26 cellular contexts compared by ENCODE assay signal in genomic region chr1:212584092-212584886, GRCh38. TPM values are rescaled to one million over a fixed set of nuclear protein-coding genes. Genes with fewer than 3 reads are reported as not detected.
DNase-seq lines count a peak whose midpoint lies in the region; ATAC-seq, FAIRE-seq and TF ChIP-seq lines count a peak whose summit lies in the region.
"Had no signal": no experiment of that assay in that cellular context is flagged by ENCODE, and none has a peak within 500 bp of the region (broad histone marks: within the 10 kb centered on the region; RNA-seq: fewer than 3 reads in every experiment).

No MANE protein-coding gene starts in this region.

- no peaks in the 10 kb centered on the region for H3K9me3 ChIP-seq in trophoblast cell (ENCODE audit: insufficient read depth, low read depth, low read length)
- H3K9me3 ChIP-seq in right lobe of liver: no peaks in the 10 kb centered on the region
- H3K9me3 ChIP-seq: A549; BE2C; BLaER1 treated with 17β-estradiol and CSF1 and Interleukin-3, amounts not matched to agents 10 nM and 100 nM had no signal

- no peak for TF ChIP-seq CTCF in chondrocyte (IDR thresholded peaks at IDR 0.05)
- no peak for TF ChIP-seq CTCF in D721Med (IDR thresholded peaks at IDR 0.05; ENCODE audit: insufficient read depth, missing control alignments)
- no peak for TF ChIP-seq CTCF in right lobe of liver (IDR thresholded peaks at IDR 0.05)

- H2AK5ac ChIP-seq in trophoblast cell (ENCODE audit: low read length): no peak overlapping the region

- H3K27ac ChIP-seq in trophoblast cell (ENCODE audit: low read depth, low read length) (no peak overlapping the region), right lobe of liver (no peak overlapping the region)
- H3K27ac ChIP-seq: A549; BLaER1 treated with 17β-estradiol and CSF1 and Interleukin-3, amounts not matched to agents 10 nM and 100 nM; GM23248 had no signal

- H3K27me3 ChIP-seq in trophoblast cell (ENCODE audit: insufficient read depth, low read length) (no peaks in the 10 kb centered on the region), right lobe of liver (no peaks in the 10 kb centered on the region)
- H3K27me3 ChIP-seq: BE2C; BLaER1 treated with 17β-estradiol and CSF1 and Interleukin-3, amounts not matched to agents 10 nM and 100 nM had no signal

- H3K14ac ChIP-seq in trophoblast cell (ENCODE audit: low read length): no peak overlapping the region

- ATAC-seq in stimulated activated memory B cell treated with anti-CD40 and anti-IgM and Interleukin-4, amounts not matched to agents 10 μg/mL and 1 μg/mL and 100 μg/mL, for 72 hours: no peak
- ATAC-seq in right lobe of liver: no peak
- ATAC-seq: A549 had no signal

- no peaks in the 10 kb centered on the region for H3K79me2 ChIP-seq in trophoblast cell (ENCODE audit: control insufficient read depth, insufficient read depth, low read length, poor library complexity)

- peak; percentile 44 for DNase-seq in activated CD4-positive, alpha-beta T cell treated with anti-CD3 and anti-CD28 coated beads, Interleukin-2, amount 10 ng/mL, durations not matched to agents 24 days and 14 days
- DNase-seq in activated CD4-positive, alpha-beta T cell treated with anti-CD3 and anti-CD28 coated beads for 1 hour: no peak
- no peak for DNase-seq in chondrocyte (ENCODE audit: low spot score)
- DNase-seq in trophoblast cell: peak in 1 of 2 donors; percentile 31
- no peak for DNase-seq in D721Med (ENCODE audit: insufficient read length, low spot score)
- no peak for DNase-seq in stimulated activated naive CD4-positive, alpha-beta T cell treated with Interleukin-2 at 50 U/mL for 16 hours (lab: John Stamatoyannopoulos, UW)
- DNase-seq in right lobe of liver: no peak
- DNase-seq: 8988T; ACHN; AML-193; BE2C; CD4-positive, alpha-beta T cell; CD8-positive, alpha-beta memory T cell; DMS53; DMS79 treated with DMSO at 0.1 percent for 48 hours; GF-D8; GM23248; H7; HCEC 1CT had no signal

- no peak overlapping the region for H3K27ac Mint-ChIP-seq in activated CD4-positive, alpha-beta T cell treated with anti-CD3 and anti-CD28 coated beads, Interleukin-2, amount 10 ng/mL, durations not matched to agents 24 days and 14 days
- H3K27ac Mint-ChIP-seq in chondrocyte (ENCODE audit: unreplicated experiment): peak overlapping the region; percentile 8
- H3K27ac Mint-ChIP-seq in stimulated activated memory B cell treated with anti-CD40 and anti-IgM and Interleukin-4, amounts not matched to agents 10 μg/mL and 1 μg/mL and 100 μg/mL, for 72 hours: peak overlapping the region; percentile 42
- H3K27ac Mint-ChIP-seq: CD4-positive, alpha-beta T cell; CD8-positive, alpha-beta memory T cell had no signal

- no peak overlapping the region for H2BK120ac ChIP-seq in trophoblast cell (ENCODE audit: insufficient read depth, low read length, poor library complexity)

- H3K4ac ChIP-seq in trophoblast cell (ENCODE audit: low read depth, low read length): no peak overlapping the region

- intact Hi-C loops in activated CD4-positive, alpha-beta T cell treated with anti-CD3 and anti-CD28 coated beads, Interleukin-2, amount 10 ng/mL, durations not matched to agents 24 days and 14 days (cut with micrococcal nuclease): no loop called here
- intact Hi-C loops in right lobe of liver (cut with DNase I): no loop called here

- FAIRE-seq in D721Med (lab: Jason Lieb, UNC): no peak
- FAIRE-seq: A549, GM12891, GM18507, H1 had no signal

- H2BK12ac ChIP-seq in trophoblast cell (ENCODE audit: low read length): no peak overlapping the region

- no peak overlapping the region for H4K12ac ChIP-seq in trophoblast cell (ENCODE audit: low read depth, low read length)

- H3K18ac ChIP-seq in trophoblast cell (ENCODE audit: low read length): no peak overlapping the region

- H3K27me3 Mint-ChIP-seq in activated CD4-positive, alpha-beta T cell treated with anti-CD3 and anti-CD28 coated beads, Interleukin-2, amount 10 ng/mL, durations not matched to agents 24 days and 14 days: peaks cover 36% of the 10 kb centered on the region
- H3K27me3 Mint-ChIP-seq in chondrocyte (ENCODE audit: low read depth): no peaks in the 10 kb centered on the region
- H3K27me3 Mint-ChIP-seq in stimulated activated memory B cell treated with anti-CD40 and anti-IgM and Interleukin-4, amounts not matched to agents 10 μg/mL and 1 μg/mL and 100 μg/mL, for 72 hours: peaks cover 39% of the 10 kb centered on the region

- H2BK5ac ChIP-seq in trophoblast cell (ENCODE audit: low read depth, low read length, poor library complexity): no peak overlapping the region

- H3K36me3 ChIP-seq in trophoblast cell (ENCODE audit: control insufficient read depth in 1 of 2, insufficient read depth in 2 of 2, low read length in 2 of 2) (no peaks in the 10 kb centered on the region), right lobe of liver (no peaks in the 10 kb centered on the region)
- H3K36me3 ChIP-seq: BE2C; BLaER1 treated with 17β-estradiol and CSF1 and Interleukin-3, amounts not matched to agents 10 nM and 100 nM had no signal

- H3K79me1 ChIP-seq in trophoblast cell (ENCODE audit: low read length): peaks cover 5% of the 10 kb centered on the region

- H3K4me2 ChIP-seq in trophoblast cell (ENCODE audit: low read length): no peak overlapping the region
- H3K4me2 ChIP-seq: A549; BLaER1 treated with 17β-estradiol and CSF1 and Interleukin-3, amounts not matched to agents 10 nM and 100 nM had no signal

- no peak overlapping the region for H4K8ac ChIP-seq in trophoblast cell (ENCODE audit: low read depth, low read length)

- H4K91ac ChIP-seq in trophoblast cell (ENCODE audit: low read depth, low read length): peak overlapping the region; percentile 54

- no CpG with 5 or more reads among the region's 5 CpGs for WGBS in trophoblast cell (ENCODE audit: extremely low coverage, insufficient coverage, insufficient read length)
- WGBS in right lobe of liver (ENCODE audit: insufficient coverage, low coverage, low lambda C conversion rate, missing lambda C conversion rate): 65% methylated on average over 3 of the region's 5 CpGs

- no peaks in the 10 kb centered on the region for H3K36me3 Mint-ChIP-seq in activated CD4-positive, alpha-beta T cell treated with anti-CD3 and anti-CD28 coated beads, Interleukin-2, amount 10 ng/mL, durations not matched to agents 24 days and 14 days (ENCODE audit: low read depth)
- no peaks in the 10 kb centered on the region for H3K36me3 Mint-ChIP-seq in chondrocyte (ENCODE audit: low read depth)
- peaks cover 4% of the 10 kb centered on the region for H3K36me3 Mint-ChIP-seq in stimulated activated memory B cell treated with anti-CD40 and anti-IgM and Interleukin-4, amounts not matched to agents 10 μg/mL and 1 μg/mL and 100 μg/mL, for 72 hours
- H3K36me3 Mint-ChIP-seq: CD14-positive monocyte had no signal

- TF ChIP-seq POLR2A in right lobe of liver (IDR thresholded peaks at IDR 0.05): no peak

- H3K4me1 Mint-ChIP-seq in activated CD4-positive, alpha-beta T cell treated with anti-CD3 and anti-CD28 coated beads, Interleukin-2, amount 10 ng/mL, durations not matched to agents 24 days and 14 days: peaks cover 4% of the 10 kb centered on the region
- H3K4me1 Mint-ChIP-seq in chondrocyte (ENCODE audit: low read depth): peaks cover 38% of the 10 kb centered on the region
- peaks cover 18% of the 10 kb centered on the region for H3K4me1 Mint-ChIP-seq in stimulated activated memory B cell treated with anti-CD40 and anti-IgM and Interleukin-4, amounts not matched to agents 10 μg/mL and 1 μg/mL and 100 μg/mL, for 72 hours
- H3K4me1 Mint-ChIP-seq: CD8-positive, alpha-beta memory T cell had no signal

- no peak overlapping the region for H3K23ac ChIP-seq in trophoblast cell (ENCODE audit: low read length)

- no peaks in the 10 kb centered on the region for H3K9me3 Mint-ChIP-seq in activated CD4-positive, alpha-beta T cell treated with anti-CD3 and anti-CD28 coated beads, Interleukin-2, amount 10 ng/mL, durations not matched to agents 24 days and 14 days
- H3K9me3 Mint-ChIP-seq in chondrocyte (ENCODE audit: low read depth): no peaks in the 10 kb centered on the region
- no peaks in the 10 kb centered on the region for H3K9me3 Mint-ChIP-seq in stimulated activated memory B cell treated with anti-CD40 and anti-IgM and Interleukin-4, amounts not matched to agents 10 μg/mL and 1 μg/mL and 100 μg/mL, for 72 hours
- H3K9me3 Mint-ChIP-seq: CD4-positive, alpha-beta T cell; CD8-positive, alpha-beta memory T cell had no signal

- no peak overlapping the region for H3K9ac ChIP-seq in trophoblast cell (ENCODE audit: low read length)
- H3K9ac ChIP-seq: BLaER1 treated with 17β-estradiol and CSF1 and Interleukin-3, amounts not matched to agents 10 nM and 100 nM; GM23248 had no signal

- no peak overlapping the region for H3K4me3 Mint-ChIP-seq in activated CD4-positive, alpha-beta T cell treated with anti-CD3 and anti-CD28 coated beads, Interleukin-2, amount 10 ng/mL, durations not matched to agents 24 days and 14 days
- no peak overlapping the region for H3K4me3 Mint-ChIP-seq in chondrocyte (ENCODE audit: unreplicated experiment)
- no peak overlapping the region for H3K4me3 Mint-ChIP-seq in stimulated activated memory B cell treated with anti-CD40 and anti-IgM and Interleukin-4, amounts not matched to agents 10 μg/mL and 1 μg/mL and 100 μg/mL, for 72 hours
- H3K4me3 Mint-ChIP-seq: CD14-positive monocyte; CD4-positive, alpha-beta T cell; CD8-positive, alpha-beta memory T cell had no signal

- no peak overlapping the region for H2AFZ ChIP-seq in trophoblast cell (ENCODE audit: insufficient read depth, low read length, poor library complexity)
- H2AFZ ChIP-seq: GM23248 had no signal

- no peak overlapping the region for H3K4me3 ChIP-seq in trophoblast cell (ENCODE audit: low read depth, low read length)
- H3K4me3 ChIP-seq in right lobe of liver: no peak overlapping the region
- H3K4me3 ChIP-seq: A549; BLaER1 treated with 17β-estradiol and CSF1 and Interleukin-3, amounts not matched to agents 10 nM and 100 nM; GM23248 had no signal

- H3K4me1 ChIP-seq in trophoblast cell (ENCODE audit: control insufficient read depth in 1 of 2, insufficient read depth in 2 of 2, low read length in 2 of 2): peaks cover 6 to 7% of the 10 kb centered on the region in 2 experiments
- H3K4me1 ChIP-seq in right lobe of liver: no peaks in the 10 kb centered on the region
- H3K4me1 ChIP-seq: BE2C had no signal

RNA-seq across cellular contexts. Expression of gene ATF3, which starts 24.3 kb away (rescaled TPM):
- 21.2 and 29.5 TPM in 2 replicates for total RNA-seq in activated CD4-positive, alpha-beta T cell treated with anti-CD3 and anti-CD28 coated beads, Interleukin-2, amount 10 ng/mL, durations not matched to agents 24 days and 14 days
- total RNA-seq in chondrocyte (3.5 to 54.5 TPM (median 50.2 TPM) in 3 replicates), right lobe of liver (10 to 100 TPM in 5 of 6 experiments, 1 to 10 TPM in 1; 3.7 to 77.2 (median 15.1) TPM)
- polyA plus RNA-seq in trophoblast cell (2013): 120 and 125 TPM in 2 replicates
- polyA plus RNA-seq: CD8-positive, alpha-beta memory T cell had no signal
